18 cellular contexts compared by ENCODE assay signal in genomic region chr5:170760126-170760525, GRCh38. TPM values are rescaled to one million over a fixed set of nuclear protein-coding genes. Genes with fewer than 3 reads are reported as not detected.
"Had no signal": no experiment of that assay in that cellular context is flagged by ENCODE, and none has a peak within 500 bp of the region (broad histone marks: within the 10 kb centered on the region; RNA-seq: fewer than 3 reads in every experiment).

No MANE protein-coding gene starts in this region.

- H3K36me3 Mint-ChIP-seq: memory B cell had no signal

- FAIRE-seq: islet of Langerhans had no signal

- DNase-seq: activated CD4-positive, alpha-beta T cell treated with anti-CD3 and anti-CD28 coated beads for 4 hours; activated CD8-positive, alpha-beta memory T cell treated with anti-CD3 and anti-CD28 coated beads, Interleukin-2, amount 50 U/mL, for 4 hours; activated CD8-positive, alpha-beta T cell treated with anti-CD3 and anti-CD28 coated beads for 36 hours; aorta; stimulated activated CD4-positive, alpha-beta T cell treated with anti-CD3 and anti-CD28 coated beads, Interleukin-2, amount 100 ng/mL, for 48 hours; stimulated activated CD8-positive, alpha-beta memory T cell treated with anti-CD3 and anti-CD28 coated beads, Interleukin-4, amount 100 ng/mL, for 48 hours; T1000; thyroid gland; uterus had no signal

- H3K4me1 ChIP-seq: uterus had no signal

- H3K4me1 Mint-ChIP-seq: memory B cell had no signal

- H3K4me3 Mint-ChIP-seq: activated CD8-positive, alpha-beta T cell treated with anti-CD3 and anti-CD28 coated beads for 36 hours; memory B cell had no signal

- H3K9me3 ChIP-seq: breast epithelium, thyroid gland, uterus had no signal

- H3K27ac Mint-ChIP-seq: activated CD8-positive, alpha-beta T cell treated with anti-CD3 and anti-CD28 coated beads for 36 hours; memory B cell had no signal

- ATAC-seq: activated CD8-positive, alpha-beta T cell treated with anti-CD3 and anti-CD28 coated beads for 36 hours; esophagus mucosa; left lobe of liver had no signal

- H3K27ac ChIP-seq: breast epithelium, thyroid gland, uterus, VCaP had no signal

- H3K36me3 ChIP-seq: breast epithelium, thyroid gland, uterus had no signal

- H3K4me3 ChIP-seq: breast epithelium, thyroid gland, uterus had no signal

- H3K27me3 ChIP-seq: breast epithelium, thyroid gland, uterus had no signal

- H3K9me3 Mint-ChIP-seq: activated CD8-positive, alpha-beta T cell treated with anti-CD3 and anti-CD28 coated beads for 36 hours; memory B cell had no signal

RNA-seq across cellular contexts. Expression of gene GABRP, which starts 23.4 kb away (rescaled TPM):
- total RNA-seq: activated CD8-positive, alpha-beta T cell treated with anti-CD3 and anti-CD28 coated beads for 36 hours; chondrocyte; fibroblast of villous mesenchyme; thyroid gland had no signal
- polyA plus RNA-seq: neural cell had no signal
